9 cellular contexts compared by ENCODE assay signal in genomic region chr17:42744283-42744805, GRCh38. TPM values are rescaled to one million over a fixed set of nuclear protein-coding genes. Genes with fewer than 3 reads are reported as not detected.
A peak's percentile ranks its signal among the peaks of the same experiment; 100 is the strongest.
DNase-seq lines count a peak whose midpoint lies in the region; ATAC-seq and TF ChIP-seq lines count a peak whose summit lies in the region.
"Had no signal": no experiment of that assay in that cellular context is flagged by ENCODE, and none has a peak within 500 bp of the region (broad histone marks: within the 10 kb centered on the region; RNA-seq: fewer than 3 reads in every experiment).

No MANE protein-coding gene starts in this region.

- H3K4me1 ChIP-seq in BE2C (no peaks in the 10 kb centered on the region), NT2/D1 (ENCODE audit: insufficient read depth, insufficient read length) (peaks cover 11% of the 10 kb centered on the region), neural progenitor cell (peaks cover 12% of the 10 kb centered on the region), stomach smooth muscle (ENCODE audit: control insufficient read depth, insufficient read depth, low read length) (peaks cover 22% of the 10 kb centered on the region)

- H3K9me3 Mint-ChIP-seq in neural progenitor cell, result peaks cover 5% of the 10 kb centered on the region

- peaks cover 9% of the 10 kb centered on the region for H3F3A ChIP-seq in neural progenitor cell (ENCODE audit: low read depth)

- ATAC-seq in GM19023 (IDR thresholded peaks at IDR 0.05; ENCODE audit: unreplicated experiment) (peak; percentile 56), HG03342 (IDR thresholded peaks at IDR 0.05; ENCODE audit: unreplicated experiment) (peak; percentile 41)

- peak overlapping the region; percentile 97 for H3K4me3 Mint-ChIP-seq in neural progenitor cell

- peaks cover 4% of the 10 kb centered on the region for H3K9me3 ChIP-seq in BE2C
- H3K9me3 ChIP-seq in NT2/D1 (ENCODE audit: insufficient read depth, low read length), result peaks cover 12% of the 10 kb centered on the region
- no peaks in the 10 kb centered on the region for H3K9me3 ChIP-seq in neural progenitor cell (ENCODE audit: low read depth)
- H3K9me3 ChIP-seq in stomach smooth muscle (ENCODE audit: control insufficient read depth in 2 of 2, low read length in 2 of 2), result no peaks in the 10 kb centered on the region

- H2AFZ ChIP-seq in neural progenitor cell (replicated peaks), result peak overlapping the region; percentile 88

- no peak for TF ChIP-seq CTCF in BE2C (IDR thresholded peaks at IDR 0.05; ENCODE audit: low read depth, low read length)
- no peak for TF ChIP-seq CTCF in fibroblast of pulmonary artery (IDR thresholded peaks at IDR 0.05; ENCODE audit: low read length, missing control alignments)
- TF ChIP-seq CTCF in neural progenitor cell (IDR thresholded peaks at IDR 0.05), result no peak

- H3K36me3 Mint-ChIP-seq in neural progenitor cell, result no peaks in the 10 kb centered on the region

- peak overlapping the region; percentile 93 for H3K27ac Mint-ChIP-seq in neural progenitor cell

- H3K27me3 ChIP-seq in BE2C (no peaks in the 10 kb centered on the region), NT2/D1 (ENCODE audit: insufficient read depth, insufficient read length) (peaks cover 11% of the 10 kb centered on the region), neural progenitor cell (peaks cover 20% of the 10 kb centered on the region), stomach smooth muscle (ENCODE audit: control insufficient read depth in 1 of 2, insufficient read depth in 2 of 2, low read length in 2 of 2) (peaks cover 0 to under 1% of the 10 kb centered on the region in 2 donors)

- H3K27me3 Mint-ChIP-seq in neural progenitor cell (ENCODE audit: insufficient read depth, low read depth), result peaks cover 8% of the 10 kb centered on the region

- H3K4me3 ChIP-seq in BE2C (ENCODE audit: low read depth, low read length) (peak overlapping the region; percentile 77), NT2/D1 (ENCODE audit: insufficient read length, low read depth) (peak overlapping the region; percentile 60), fibroblast of pulmonary artery (replicated peaks; ENCODE audit: low read depth, low read length) (peak overlapping the region; percentile 75), neural progenitor cell (peak overlapping the region; percentile 63), stomach smooth muscle (ENCODE audit: low read length in 2 of 2) (peak overlapping the region; percentile 91 to 95)

- no peaks in the 10 kb centered on the region for H3K36me3 ChIP-seq in BE2C
- H3K36me3 ChIP-seq in NT2/D1 (ENCODE audit: insufficient read depth, insufficient read length, low read length), result no peaks in the 10 kb centered on the region
- H3K36me3 ChIP-seq in neural progenitor cell, result no peaks in the 10 kb centered on the region
- no peaks in the 10 kb centered on the region for H3K36me3 ChIP-seq in stomach smooth muscle (ENCODE audit: control insufficient read depth in 2 of 2, insufficient read depth in 2 of 2, low read length in 2 of 2)

- peak overlapping the region; percentile 93 for H3K4me2 ChIP-seq in neural progenitor cell

- DNase-seq in BE2C (peak; percentile 85), NT2/D1 (ENCODE audit: low read depth, low spot score) (peak; percentile 25), fibroblast of pulmonary artery (ENCODE audit: low read depth) (peak; percentile 44), neural progenitor cell (ENCODE audit: low spot score) (no peak)
- peak; percentile 26 to 57 for DNase-seq in activated T-helper 1 cell treated with anti-CD3 and anti-CD28 coated beads, Interleukin-2, amount 50 U/mL, for 16 hours (ENCODE audit: low read depth in 1 of 2, low spot score in 1 of 2)

- H3K4me1 Mint-ChIP-seq in neural progenitor cell, result peaks cover 20% of the 10 kb centered on the region

- H3K27ac ChIP-seq in neural progenitor cell (peak overlapping the region; percentile 51), stomach smooth muscle (ENCODE audit: low read length) (peak overlapping the region; percentile 76)

- H3K9ac ChIP-seq in NT2/D1 (ENCODE audit: insufficient read length, low read depth), result peak overlapping the region; percentile 82
- peak overlapping the region; percentile 52 for H3K9ac ChIP-seq in neural progenitor cell
- peak overlapping the region; percentile 81 to 83 for H3K9ac ChIP-seq in stomach smooth muscle (ENCODE audit: low read length in 2 of 2)

- H4K20me1 ChIP-seq in neural progenitor cell (ENCODE audit: low read depth), result no peaks in the 10 kb centered on the region

- H3K79me2 ChIP-seq in neural progenitor cell (ENCODE audit: low read depth), result peaks cover 49% of the 10 kb centered on the region

RNA-seq across cellular contexts. Expression of gene EZH1, which starts 0.5 kb away (rescaled TPM):
- polyA plus RNA-seq in BE2C (2012; ENCODE audit: insufficient read depth, insufficient read length, low read depth), result 17.1 TPM
- total RNA-seq in neural progenitor cell (ENCODE audit: low replicate concordance), result 47.1 and 48.5 TPM in 2 replicates

RNA-seq across cellular contexts. Expression of gene RAMP2, which starts 16.7 kb away (rescaled TPM):
- polyA plus RNA-seq in BE2C (2012; ENCODE audit: insufficient read depth, insufficient read length, low read depth), result 66.7 TPM
- total RNA-seq in neural progenitor cell (ENCODE audit: low replicate concordance), result 0.51 and 5.8 TPM in 2 replicates
- total RNA-seq: SK-MEL-5 had no signal

RNA-seq across cellular contexts. Expression of gene VPS25, which starts 28.9 kb away (rescaled TPM):
- polyA plus RNA-seq in BE2C (2012; ENCODE audit: insufficient read depth, insufficient read length, low read depth), result 180 TPM
- 77.5 and 114 TPM in 2 replicates for total RNA-seq in neural progenitor cell (ENCODE audit: low replicate concordance)

RNA-seq across cellular contexts. Expression of gene WNK4, which starts 36.1 kb away (rescaled TPM):
- polyA plus RNA-seq in BE2C (2012; ENCODE audit: insufficient read depth, insufficient read length, low read depth), result 1.5 TPM
- 0.12 TPM in 1 of 2 replicates, not detected in the other for total RNA-seq in neural progenitor cell (ENCODE audit: low replicate concordance)

RNA-seq across cellular contexts. Expression of gene COA3, which starts 54.2 kb away (rescaled TPM):
- polyA plus RNA-seq in BE2C (2012; ENCODE audit: insufficient read depth, insufficient read length, low read depth), result 112 TPM
- 61.2 and 74.5 TPM in 2 replicates for total RNA-seq in neural progenitor cell (ENCODE audit: low replicate concordance)
